Comparison of ENCODE assay signal across 1 cellular context in genomic region chr21:42969193-42969600, GRCh38.
TF ChIP-seq lines count a peak whose summit lies in the region.

No MANE protein-coding gene starts in this region.

TF ChIP-seq in GM23338, 12 proteins besides CTCF, POLR2A, EP300 and RAD21 (continued from another document):
- TF ChIP-seq ZNF462 (CRISPR knock-in tag; IDR thresholded peaks at IDR 0.05) (no peak), ZNF114 (CRISPR knock-in tag; IDR thresholded peaks at IDR 0.05) (no peak), REST (IDR thresholded peaks at IDR 0.05; ENCODE audit: unreplicated experiment) (no peak), ZNF331 (CRISPR knock-in tag; IDR thresholded peaks at IDR 0.05; ENCODE audit: low read depth) (no peak)
